ENCODE assay signal across 8 cellular contexts in genomic region chr12:40312982-40313576, GRCh38.
DNase-seq lines count a peak whose midpoint lies in the region; TF ChIP-seq lines count a peak whose summit lies in the region.
"Had no signal": no experiment of that assay in that cellular context is flagged by ENCODE, and none has a peak within 500 bp of the region (broad histone marks: within the 10 kb centered on the region; RNA-seq: fewer than 3 reads in every experiment).

No MANE protein-coding gene starts in this region.

- H3K27ac Mint-ChIP-seq in endothelial cell (ENCODE audit: unreplicated experiment): no peak overlapping the region

- 27 to 31% methylated on average over 4 of the region's 4 CpGs for WGBS in lower leg skin, 2 donors

- no peaks in the 10 kb centered on the region for H3K9me3 ChIP-seq in parathyroid adenoma (ENCODE audit: control insufficient read depth, low read length)

- DNase-seq in GM10248 (ENCODE audit: extremely low spot score) (no peak), NCI-H446 treated with DMSO at 0.1 percent for 48 hours (lab: John Stamatoyannopoulos, UW) (peak; percentile 29), endothelial cell (ENCODE audit: low spot score) (no peak), lower leg skin (ENCODE audit: low spot score in 2 of 2) (no peak), cardiac septum (ENCODE audit: low spot score) (no peak)
- no peak for DNase-seq in activated CD4-positive, alpha-beta T cell treated with anti-CD3 and anti-CD28 coated beads, Interleukin-2, amount 50 U/mL, for 48 hours
- DNase-seq: NCI-H1436 treated with DMSO at 0.1 percent for 48 hours had no signal

- H3K4me2 ChIP-seq in parathyroid adenoma (ENCODE audit: low read length): no peak overlapping the region

- H2AFZ ChIP-seq in parathyroid adenoma: no peak overlapping the region

- H3K27me3 ChIP-seq in parathyroid adenoma (ENCODE audit: control insufficient read depth, insufficient read depth, low read length): no peaks in the 10 kb centered on the region

- H3K9ac ChIP-seq in parathyroid adenoma: no peak overlapping the region

- TF ChIP-seq CTCF in GM10248 (IDR thresholded peaks at IDR 0.05; ENCODE audit: control extremely low read depth, extremely low read depth, low read depth, missing control alignments) (peak; percentile 20), endothelial cell (IDR thresholded peaks at IDR 0.05; ENCODE audit: unreplicated experiment) (peak; percentile 45), parathyroid adenoma (IDR thresholded peaks at IDR 0.05) (peak; percentile 38), lower leg skin (IDR thresholded peaks at IDR 0.05) (no peak)

- no peak overlapping the region for H3K27ac ChIP-seq in parathyroid adenoma

- H3K4me3 Mint-ChIP-seq in endothelial cell (ENCODE audit: unreplicated experiment): no peak overlapping the region

- no peak for TF ChIP-seq POLR2A in lower leg skin (IDR thresholded peaks at IDR 0.05)

- CTCF ChIA-PET in GM10248 (lab: Yijun Ruan, JAX): interaction anchor here (0.9 to 2.2 kb wide), 7 partner anchors 12 to 604 kb away, joined by 3 to 8 read pairs (median 4); no protein-coding TSS in a partner anchor

- no peaks in the 10 kb centered on the region for H3K79me2 ChIP-seq in parathyroid adenoma

- no peaks in the 10 kb centered on the region for H3K4me1 ChIP-seq in parathyroid adenoma

- no peaks in the 10 kb centered on the region for H3K27me3 Mint-ChIP-seq in endothelial cell (ENCODE audit: unreplicated experiment)

- no peaks in the 10 kb centered on the region for H3K36me3 ChIP-seq in parathyroid adenoma (ENCODE audit: control insufficient read depth, insufficient read depth, low read length)

- no peaks in the 10 kb centered on the region for H3K4me1 Mint-ChIP-seq in endothelial cell (ENCODE audit: unreplicated experiment)

- no peaks in the 10 kb centered on the region for H3K9me3 Mint-ChIP-seq in endothelial cell (ENCODE audit: unreplicated experiment)

- no peaks in the 10 kb centered on the region for H3K36me3 Mint-ChIP-seq in endothelial cell (ENCODE audit: low read depth, unreplicated experiment)

- POLR2A ChIA-PET in GM10248 (lab: Yijun Ruan, JAX): no interaction called here

- H3K4me3 ChIP-seq in parathyroid adenoma (ENCODE audit: low read depth, low read length) (no peak overlapping the region), lower leg skin (ENCODE audit: low read depth, poor library complexity, severe bottlenecking) (no peak overlapping the region)

- intact Hi-C loops in lower leg skin (cut with DNase I; ENCODE audit: low total_unique reads) (loop anchor here (10.0 kb wide), 1 partner anchor 158 kb away; no protein-coding TSS in a partner anchor), cardiac septum (cut with DNase I) (loop anchor here (2.0 kb wide), 1 partner anchor 160 kb away; no protein-coding TSS in a partner anchor)

Comparison
In these comparisons a context has a peak if more than half of its experiments do, and no peak if none do; other contexts are left out.
1. CTCF ChIP-seq: peak in GM10248 (single experiment), endothelial cell (single experiment) and parathyroid adenoma (single experiment); none in lower leg skin (0 of 3).